In genomic region chr11:62889484-62890437, GRCh38 we compare ENCODE assay signal across 1 cellular context.
TF ChIP-seq lines count a peak whose summit lies in the region.

No MANE protein-coding gene starts in this region.

TF ChIP-seq in K562, 482 proteins besides CTCF, POLR2A, EP300 and RAD21 (continued from another document and continues in another):
- TF ChIP-seq E2F1 (CRISPR knock-in tag; IDR thresholded peaks at IDR 0.05) (no peak), GABPB2 (CRISPR knock-in tag; conservative IDR thresholded peaks at IDR 0.05) (peak; percentile 79; the same call in 1 of the 2 replicates), MGA (IDR thresholded peaks at IDR 0.05) (no peak), CTBP1 (IDR thresholded peaks at IDR 0.05; ENCODE audit: borderline replicate concordance) (peak; percentile 68), PRPF4 (IDR thresholded peaks at IDR 0.05; ENCODE audit: insufficient read depth, low read depth, low read length, poor library complexity, severe bottlenecking) (no peak), MAFG (tag; conservative IDR thresholded peaks at IDR 0.05) (no peak), ZNF75A (CRISPR knock-in tag; IDR thresholded peaks at IDR 0.05) (peak; percentile 56; the same call in 1 of the 2 replicates), NBN (IDR thresholded peaks at IDR 0.05; ENCODE audit: low read depth) (peak; percentile 30; the same call in 1 of the 2 replicates), COPS2 (conservative IDR thresholded peaks at IDR 0.05) (no peak), GATAD2B (IDR thresholded peaks at IDR 0.05; ENCODE audit: borderline replicate concordance) (no peak; the same call in 1 of the 2 replicates), SIN3A (IDR thresholded peaks at IDR 0.05; ENCODE audit: borderline replicate concordance in 2 of 2, control insufficient read depth in 1 of 2, low read depth in 2 of 2, low read length in 2 of 2) (peak in 1 of 2 experiments; percentile 53; a peak in 1 of 4 replicates), HOXB6 (CRISPR knock-in tag; IDR thresholded peaks at IDR 0.05; ENCODE audit: borderline replicate concordance) (peak; percentile 73; the same call in 1 of the 2 replicates), KAT2B (IDR thresholded peaks at IDR 0.05; ENCODE audit: low read depth, low read length) (no peak), HMBOX1 (IDR thresholded peaks at IDR 0.05) (peak; percentile 53), TRIM28 (IDR thresholded peaks at IDR 0.05) (no peak), ZNF395 (CRISPR knock-in tag; IDR thresholded peaks at IDR 0.05) (no peak), NCOA1 (IDR thresholded peaks at IDR 0.05; ENCODE audit: low read depth) (no peak; the same call in 1 of the 2 replicates), OTX1 (CRISPR knock-in tag; IDR thresholded peaks at IDR 0.05) (peak; percentile 98), SPI1 (IDR thresholded peaks at IDR 0.05; ENCODE audit: borderline replicate concordance, low read depth, low read length) (no peak), TAF7 (tag; IDR thresholded peaks at IDR 0.05) (no peak), FOXM1 (IDR thresholded peaks at IDR 0.05; ENCODE audit: low read depth) (no peak), FOXM1 (CRISPR knock-in tag; IDR thresholded peaks at IDR 0.05; ENCODE audit: low read depth) (no peak), ZZZ3 (IDR thresholded peaks at IDR 0.05) (no peak), TFE3 (CRISPR knock-in tag; IDR thresholded peaks at IDR 0.05) (peak; percentile 14; the same call in 1 of the 2 replicates), FIP1L1 (IDR thresholded peaks at IDR 0.05; ENCODE audit: low read depth, low read length, poor library complexity, severe bottlenecking) (no peak), AFF1 (IDR thresholded peaks at IDR 0.05; ENCODE audit: low read depth in 1 of 2, partially characterized antibody in 2 of 2) (peak; percentile 2 to 67), CREB3L1 (IDR thresholded peaks at IDR 0.05; ENCODE audit: borderline replicate concordance, low read depth) (no peak), MCM2 (IDR thresholded peaks at IDR 0.05; ENCODE audit: low read depth) (no peak), GTF2E2 (tag; IDR thresholded peaks at IDR 0.05) (no peak), POU5F1 (IDR thresholded peaks at IDR 0.05; ENCODE audit: borderline replicate concordance, low read depth, low read length, partially characterized antibody) (no peak), ZNF316 (IDR thresholded peaks at IDR 0.05) (no peak), FOXP1 (CRISPR knock-in tag; IDR thresholded peaks at IDR 0.05) (peak; percentile 33; the same call in 1 of the 2 replicates), POLR2B (IDR thresholded peaks at IDR 0.05; ENCODE audit: low read depth, partially characterized antibody) (peak; percentile 98), SMAD4 (CRISPR knock-in tag; conservative IDR thresholded peaks at IDR 0.05) (no peak), ZFPM2 (CRISPR knock-in tag; IDR thresholded peaks at IDR 0.05) (peak; percentile 85; the same call in 1 of the 2 replicates), SNAPC5 (CRISPR knock-in tag; IDR thresholded peaks at IDR 0.05) (no peak)
